1 cellular context compared by ENCODE assay signal in the genomic region with DNA sequence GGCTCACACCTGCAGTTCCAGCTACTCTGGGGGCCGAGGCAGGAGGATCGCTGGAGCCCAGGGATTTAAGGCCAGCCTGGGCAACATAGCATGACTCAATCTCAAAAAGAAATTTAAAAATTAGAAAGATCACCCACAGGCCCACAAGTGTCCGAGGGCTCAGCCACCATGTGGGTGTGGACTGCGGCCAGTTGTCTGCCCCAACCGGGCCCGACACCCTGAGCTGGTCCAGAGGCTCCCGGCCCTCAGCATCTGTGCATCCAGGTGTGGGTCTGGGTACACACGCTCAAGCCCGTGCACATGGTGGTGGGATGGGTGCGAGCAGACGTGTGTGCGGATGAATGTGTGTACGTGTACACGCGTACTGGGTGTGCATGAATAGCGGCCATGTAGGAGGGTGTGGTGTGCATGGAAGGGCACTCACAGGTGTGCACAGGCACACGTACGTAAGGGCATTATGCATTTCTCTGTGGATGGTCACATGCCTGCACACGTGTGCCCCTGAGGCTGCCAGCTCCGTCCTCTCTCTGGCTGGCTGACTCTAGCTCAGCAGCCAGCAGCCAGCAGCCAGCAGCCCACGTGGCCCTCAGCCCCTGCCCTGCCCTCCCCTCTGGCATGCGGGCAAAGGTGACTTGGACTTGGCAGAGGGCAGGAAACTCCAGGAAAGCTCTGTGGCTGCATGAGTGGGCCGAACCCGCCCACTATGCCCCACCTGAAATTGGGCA.
TF ChIP-seq lines count a peak whose summit lies in the region.

No MANE protein-coding gene starts in this region.

TF ChIP-seq in IMR-90, 13 proteins besides CTCF, POLR2A, EP300 and RAD21:
- TF ChIP-seq BHLHE40 (IDR thresholded peaks at IDR 0.05; ENCODE audit: low read depth, low read length): no peak
- TF ChIP-seq, protein P1, sequence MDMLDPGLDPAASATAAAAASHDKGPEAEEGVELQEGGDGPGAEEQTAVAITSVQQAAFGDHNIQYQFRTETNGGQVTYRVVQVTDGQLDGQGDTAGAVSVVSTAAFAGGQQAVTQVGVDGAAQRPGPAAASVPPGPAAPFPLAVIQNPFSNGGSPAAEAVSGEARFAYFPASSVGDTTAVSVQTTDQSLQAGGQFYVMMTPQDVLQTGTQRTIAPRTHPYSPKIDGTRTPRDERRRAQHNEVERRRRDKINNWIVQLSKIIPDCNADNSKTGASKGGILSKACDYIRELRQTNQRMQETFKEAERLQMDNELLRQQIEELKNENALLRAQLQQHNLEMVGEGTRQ (IDR thresholded peaks at IDR 0.05; ENCODE audit: low read depth, low read length): peak; percentile 72; the same call in 1 of the 2 replicates
